In genomic region chr10:64191304-64191703, GRCh38 we compare ENCODE assay signal across 1 cellular context.
TF ChIP-seq lines count a peak whose summit lies in the region.

No MANE protein-coding gene starts in this region.

TF ChIP-seq in GM23338, 12 proteins besides CTCF, POLR2A, EP300 and RAD21 (continued from another document):
- TF ChIP-seq ZNF462 (CRISPR knock-in tag; IDR thresholded peaks at IDR 0.05) (no peak), POLR2AphosphoS5 (IDR thresholded peaks at IDR 0.05; ENCODE audit: low read depth) (no peak), ZNF114 (CRISPR knock-in tag; IDR thresholded peaks at IDR 0.05) (no peak), EZH2phosphoT487 (IDR thresholded peaks at IDR 0.05; ENCODE audit: unreplicated experiment) (no peak), CREB1 (CRISPR knock-in tag; IDR thresholded peaks at IDR 0.05; ENCODE audit: low read depth) (no peak), STAT1 (IDR thresholded peaks at IDR 0.05; ENCODE audit: unreplicated experiment) (no peak), JUNB (IDR thresholded peaks at IDR 0.05; ENCODE audit: unreplicated experiment) (no peak), NANOG (IDR thresholded peaks at IDR 0.05; ENCODE audit: borderline replicate concordance) (no peak)
- TF ChIP-seq, protein P1, sequence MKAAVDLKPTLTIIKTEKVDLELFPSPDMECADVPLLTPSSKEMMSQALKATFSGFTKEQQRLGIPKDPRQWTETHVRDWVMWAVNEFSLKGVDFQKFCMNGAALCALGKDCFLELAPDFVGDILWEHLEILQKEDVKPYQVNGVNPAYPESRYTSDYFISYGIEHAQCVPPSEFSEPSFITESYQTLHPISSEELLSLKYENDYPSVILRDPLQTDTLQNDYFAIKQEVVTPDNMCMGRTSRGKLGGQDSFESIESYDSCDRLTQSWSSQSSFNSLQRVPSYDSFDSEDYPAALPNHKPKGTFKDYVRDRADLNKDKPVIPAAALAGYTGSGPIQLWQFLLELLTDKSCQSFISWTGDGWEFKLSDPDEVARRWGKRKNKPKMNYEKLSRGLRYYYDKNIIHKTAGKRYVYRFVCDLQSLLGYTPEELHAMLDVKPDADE (IDR thresholded peaks at IDR 0.05) = no peak
